In the genomic region with DNA sequence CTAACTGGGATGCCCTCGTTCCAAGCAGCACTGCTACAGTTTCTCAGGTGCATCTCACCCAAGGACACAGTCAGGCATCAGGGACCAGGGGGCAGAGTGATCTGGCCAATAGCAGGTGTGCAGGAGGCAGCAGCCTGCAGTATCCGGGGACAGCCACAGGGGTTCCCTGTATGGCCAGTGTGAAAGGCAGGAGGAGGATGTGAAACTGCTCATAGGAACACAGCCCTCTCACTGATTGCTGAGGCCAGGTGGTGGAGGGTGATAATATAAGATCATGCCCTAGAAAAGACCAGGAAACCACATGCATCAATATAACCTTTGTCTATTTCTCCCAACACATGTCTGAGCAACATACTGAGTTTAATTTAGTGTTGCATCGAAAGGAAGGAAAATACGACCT, we compare ENCODE assay signal across 9 cellular contexts.
DNase-seq lines count a peak whose midpoint lies in the region; ATAC-seq and TF ChIP-seq lines count a peak whose summit lies in the region.
"Had no signal": no experiment of that assay in that cellular context is flagged by ENCODE, and none has a peak within 500 bp of the region (broad histone marks: within the 10 kb centered on the region; RNA-seq: fewer than 3 reads in every experiment).

No MANE protein-coding gene starts in this region.

- no peak overlapping the region for H2BK120ac ChIP-seq in mesendoderm (ENCODE audit: low read depth, low read length)

- H3K27ac ChIP-seq in BLaER1 treated with 17β-estradiol and CSF1 and Interleukin-3, amounts not matched to agents 10 nM and 100 nM, result no peak overlapping the region
- H3K27ac ChIP-seq in OCI-LY1 (ENCODE audit: low read depth, low read length, poor library complexity, severe bottlenecking), result no peak overlapping the region
- H3K27ac ChIP-seq in mesendoderm (ENCODE audit: low read depth, low read length), result no peak overlapping the region
- H3K27ac ChIP-seq in coronary artery, result no peak overlapping the region
- no peak overlapping the region for H3K27ac ChIP-seq in breast epithelium
- H3K27ac ChIP-seq: psoas muscle had no signal

- no peak overlapping the region for H2AK5ac ChIP-seq in mesendoderm (ENCODE audit: low read length)

- intact Hi-C loops in breast epithelium (cut with DNase I; ENCODE audit: low total_unique reads), result no loop called here

- no peaks in the 10 kb centered on the region for H4K20me1 ChIP-seq in BLaER1 treated with 17β-estradiol and CSF1 and Interleukin-3, amounts not matched to agents 10 nM and 100 nM
- no peaks in the 10 kb centered on the region for H4K20me1 ChIP-seq in OCI-LY1 (ENCODE audit: insufficient read depth, low read length)

- no peak overlapping the region for H3K18ac ChIP-seq in mesendoderm (ENCODE audit: low read length)

- peak; percentile 100 for ATAC-seq in GM19025 (IDR thresholded peaks at IDR 0.05; ENCODE audit: low read depth, unreplicated experiment)
- ATAC-seq in HG03039 (IDR thresholded peaks at IDR 0.05; ENCODE audit: unreplicated experiment), result peak; percentile 100

- H3K4ac ChIP-seq in mesendoderm (ENCODE audit: low read depth, low read length), result no peak overlapping the region

- no peak overlapping the region for H2BK15ac ChIP-seq in mesendoderm (replicated peaks; ENCODE audit: low read depth)

- H3K4me2 ChIP-seq in BLaER1 treated with 17β-estradiol and CSF1 and Interleukin-3, amounts not matched to agents 10 nM and 100 nM, result peak overlapping the region in 8 of 11 experiments; percentile 2 to 44 (median 32); a peak in 12 of 22 replicates
- H3K4me2 ChIP-seq in OCI-LY1 (ENCODE audit: low read length) (no peak overlapping the region), mesendoderm (ENCODE audit: low read length) (no peak overlapping the region)

- DNase-seq in mesendoderm (peak; percentile 67), NCI-H1105 (lab: John Stamatoyannopoulos, UW) (no peak), coronary artery (ENCODE audit: low spot score) (no peak), breast epithelium (ENCODE audit: low spot score in 2 of 2) (no peak)
- DNase-seq: psoas muscle had no signal

- H3F3A ChIP-seq in OCI-LY1 (ENCODE audit: insufficient read depth, low read length), result no peaks in the 10 kb centered on the region

- no peaks in the 10 kb centered on the region for H3K36me3 ChIP-seq in BLaER1 treated with 17β-estradiol and CSF1 and Interleukin-3, amounts not matched to agents 10 nM and 100 nM
- H3K36me3 ChIP-seq in OCI-LY1 (ENCODE audit: insufficient read depth, low read length), result no peaks in the 10 kb centered on the region
- no peaks in the 10 kb centered on the region for H3K36me3 ChIP-seq in mesendoderm (ENCODE audit: control insufficient read depth, insufficient read depth, low read length)
- no peaks in the 10 kb centered on the region for H3K36me3 ChIP-seq in breast epithelium

- no peak overlapping the region for H2BK5ac ChIP-seq in mesendoderm (ENCODE audit: low read length)

- no peak overlapping the region for H3K4me3 ChIP-seq in BLaER1 treated with 17β-estradiol and CSF1 and Interleukin-3, amounts not matched to agents 10 nM and 100 nM
- H3K4me3 ChIP-seq in OCI-LY1 (ENCODE audit: low read depth, low read length, poor library complexity, severe bottlenecking) (no peak overlapping the region), mesendoderm (ENCODE audit: low read length) (no peak overlapping the region), coronary artery (no peak overlapping the region), breast epithelium (no peak overlapping the region)
- H3K4me3 ChIP-seq: psoas muscle had no signal

- WGBS in mesendoderm (ENCODE audit: extremely low coverage, insufficient coverage, low lambda C conversion rate), result no CpG with 5 or more reads among the region's 4 CpGs

- H3K79me1 ChIP-seq in mesendoderm (ENCODE audit: low read length), result no peaks in the 10 kb centered on the region

- H3K79me2 ChIP-seq in OCI-LY1 (ENCODE audit: insufficient read depth, low read length) (no peaks in the 10 kb centered on the region), mesendoderm (ENCODE audit: control insufficient read depth, insufficient read depth, low read length) (no peaks in the 10 kb centered on the region)

- TF ChIP-seq POLR2A in breast epithelium (IDR thresholded peaks at IDR 0.05), result no peak

- H3K23ac ChIP-seq in mesendoderm (ENCODE audit: low read length), result no peak overlapping the region

- no peak overlapping the region for H4K8ac ChIP-seq in mesendoderm (ENCODE audit: low read depth, low read length)

- H3K9ac ChIP-seq in BLaER1 treated with 17β-estradiol and CSF1 and Interleukin-3, amounts not matched to agents 10 nM and 100 nM, result no peak overlapping the region
- H3K9ac ChIP-seq in OCI-LY1 (ENCODE audit: low read length) (no peak overlapping the region), mesendoderm (ENCODE audit: low read length) (no peak overlapping the region)

- H3K27me3 ChIP-seq in BLaER1 treated with 17β-estradiol and CSF1 and Interleukin-3, amounts not matched to agents 10 nM and 100 nM, result no peaks in the 10 kb centered on the region
- H3K27me3 ChIP-seq in OCI-LY1 (ENCODE audit: insufficient read depth, low read length) (no peaks in the 10 kb centered on the region), mesendoderm (ENCODE audit: insufficient read depth, low read length, poor library complexity) (no peaks in the 10 kb centered on the region), breast epithelium (no peaks in the 10 kb centered on the region)

- no peaks in the 10 kb centered on the region for H3K9me2 ChIP-seq in OCI-LY1 (ENCODE audit: low read depth, low read length)

- TF ChIP-seq CTCF in OCI-LY1 (IDR thresholded peaks at IDR 0.05; ENCODE audit: low read length), result peak; percentile 37; the same call in 1 of the 2 replicates
- no peak for TF ChIP-seq CTCF in coronary artery (IDR thresholded peaks at IDR 0.05)
- TF ChIP-seq CTCF in breast epithelium (IDR thresholded peaks at IDR 0.05), result no peak

- H2AFZ ChIP-seq in OCI-LY1 (ENCODE audit: low read length), result no peak overlapping the region

- 0 out of 22 replicates have a peak, but pooled peaks cover 0 to 3% (median 0%) of the 10 kb centered on the region in 11 experiments for H3K9me3 ChIP-seq in BLaER1 treated with 17β-estradiol and CSF1 and Interleukin-3, amounts not matched to agents 10 nM and 100 nM (replicated peaks in 1 of 11)
- H3K9me3 ChIP-seq in OCI-LY1 (ENCODE audit: low read length), result no peaks in the 10 kb centered on the region
- H3K9me3 ChIP-seq in breast epithelium, result peaks cover 0 to 3% of the 10 kb centered on the region in 2 donors
- H3K9me3 ChIP-seq: psoas muscle had no signal

- no peak overlapping the region for H3K56ac ChIP-seq in mesendoderm (ENCODE audit: low read length)

- peaks cover 0 to 14% (median 8%) of the 10 kb centered on the region in 10 experiments; a peak in 12 of 20 replicates for H3K4me1 ChIP-seq in BLaER1 treated with 17β-estradiol and CSF1 and Interleukin-3, amounts not matched to agents 10 nM and 100 nM
- H3K4me1 ChIP-seq in OCI-LY1 (ENCODE audit: insufficient read depth, low read length, severe bottlenecking) (no peaks in the 10 kb centered on the region), mesendoderm (ENCODE audit: control insufficient read depth, low read depth, low read length) (no peaks in the 10 kb centered on the region), breast epithelium (no peaks in the 10 kb centered on the region)
- H3K4me1 ChIP-seq: psoas muscle had no signal

- H4K5ac ChIP-seq in mesendoderm (ENCODE audit: low read length), result no peak overlapping the region

Comparison
In these comparisons a context has a peak if more than half of its experiments do, and no peak if none do; other contexts are left out.
1. H3K4me2 ChIP-seq: peak in BLaER1 treated with 17β-estradiol and CSF1 and Interleukin-3, amounts not matched to agents 10 nM and 100 nM (8 of 11); none in OCI-LY1 (single experiment) and mesendoderm (single experiment).